Comparison of ENCODE assay signal across 29 cellular contexts in the genomic region with DNA sequence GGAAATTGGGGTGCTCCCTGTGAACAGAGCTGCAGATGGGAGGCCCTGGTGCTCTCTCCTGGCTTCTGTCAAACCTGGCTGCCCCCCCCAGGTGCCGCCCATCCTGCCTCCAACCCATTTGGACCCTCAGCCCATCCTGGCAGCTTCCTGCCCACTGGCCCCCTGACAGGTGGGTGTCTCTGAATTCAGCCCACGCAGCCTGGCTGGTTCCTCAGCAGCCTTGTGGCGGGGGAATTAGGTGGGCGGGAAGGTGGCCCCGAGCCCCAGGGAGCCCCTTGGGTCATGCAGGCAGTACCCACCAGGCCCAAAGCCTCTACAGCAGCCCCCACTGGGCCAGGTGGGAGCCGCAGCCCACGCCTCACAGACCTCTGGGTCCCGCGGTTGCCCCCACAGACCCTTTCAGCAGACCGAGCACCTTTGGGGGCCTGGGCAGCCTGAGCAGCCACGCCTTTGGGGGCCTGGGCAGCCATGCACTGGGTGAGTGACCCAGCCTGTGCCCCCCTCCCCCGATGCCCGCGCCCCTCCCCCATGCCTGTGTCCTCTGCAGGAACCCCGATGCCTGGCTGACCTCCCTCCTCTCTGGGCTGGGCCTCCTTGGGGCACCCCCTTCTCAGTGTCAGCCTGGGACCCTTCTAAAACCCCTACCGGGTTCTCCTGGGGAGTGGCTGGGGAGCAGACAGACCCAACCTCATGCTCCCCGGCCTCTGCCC. TPM values are rescaled to one million over a fixed set of nuclear protein-coding genes. Genes with fewer than 3 reads are reported as not detected.
"Had no signal": no experiment of that assay in that cellular context is flagged by ENCODE, and none has a peak within 500 bp of the region (broad histone marks: within the 10 kb centered on the region; RNA-seq: fewer than 3 reads in every experiment).

No MANE protein-coding gene starts in this region.

- H3K9me3 Mint-ChIP-seq: activated naive CD8-positive, alpha-beta T cell treated with anti-CD3 and anti-CD28 coated beads, Interleukin-2, amount 50 U/mL, for 24 hours; activated T-helper 1 cell treated with anti-CD3 and anti-CD28 coated beads, Interleukin-12 subunit alpha, Interleukin-12 subunit beta, Interleukin-2, Interleukin-4 antibody, amounts not matched to agents 30 ng/mL and 10 ng/mL and 1 ng/mL, durations not matched to agents 14 hours and 24 hours and 36 hours; natural killer cell; stimulated activated naive CD8-positive, alpha-beta T cell treated with anti-CD3 and anti-CD28 coated beads, Interleukin-15, amount 100 ng/mL, for 72 hours; T-cell; T-helper 2 cell treated with Interferon-gamma antibody and Interleukin-4, amounts not matched to agents 5 μg/mL and 100 μg/mL, for 36 hours had no signal

- H3K4me1 ChIP-seq: pancreas, psoas muscle, right atrium auricular region, tibial artery had no signal

- H3K27ac ChIP-seq: pancreas, psoas muscle, right atrium auricular region, tibial artery, WERI-Rb-1 had no signal

- ATAC-seq: activated CD8-positive, alpha-beta T cell treated with anti-CD3 and anti-CD28 coated beads, Interleukin-2, amount 10 ng/mL, durations not matched to agents 7 days and 5 days; activated naive CD8-positive, alpha-beta T cell treated with anti-CD3 and anti-CD28 coated beads, Interleukin-2, amount 50 U/mL, for 24 hours; natural killer cell; T-cell had no signal

- H3K27me3 Mint-ChIP-seq: activated naive CD8-positive, alpha-beta T cell treated with anti-CD3 and anti-CD28 coated beads, Interleukin-2, amount 50 U/mL, for 24 hours; stimulated activated naive CD8-positive, alpha-beta T cell treated with anti-CD3 and anti-CD28 coated beads, Interleukin-15, amount 100 ng/mL, for 72 hours; T-cell had no signal

- H3K9me3 ChIP-seq: pancreas, psoas muscle, right atrium auricular region, tibial artery had no signal

- H3K4me3 ChIP-seq: pancreas had no signal

- H3K27me3 ChIP-seq: pancreas, right atrium auricular region, tibial artery had no signal

- H3K27ac Mint-ChIP-seq: activated CD8-positive, alpha-beta T cell treated with anti-CD3 and anti-CD28 coated beads, Interleukin-2, amount 10 ng/mL, durations not matched to agents 7 days and 5 days; activated naive CD8-positive, alpha-beta T cell treated with anti-CD3 and anti-CD28 coated beads, Interleukin-2, amount 50 U/mL, for 24 hours; activated T-helper 1 cell treated with anti-CD3 and anti-CD28 coated beads, Interleukin-12 subunit alpha, Interleukin-12 subunit beta, Interleukin-2, Interleukin-4 antibody, amounts not matched to agents 30 ng/mL and 10 ng/mL and 1 ng/mL, durations not matched to agents 14 hours and 24 hours and 36 hours; natural killer cell; T-cell; T-helper 2 cell treated with Interferon-gamma antibody and Interleukin-4, amounts not matched to agents 5 μg/mL and 100 μg/mL, for 36 hours had no signal

- H3K4me1 Mint-ChIP-seq: activated naive CD8-positive, alpha-beta T cell treated with anti-CD3 and anti-CD28 coated beads, Interleukin-2, amount 50 U/mL, for 24 hours; natural killer cell; stimulated activated naive CD8-positive, alpha-beta T cell treated with anti-CD3 and anti-CD28 coated beads, Interleukin-15, amount 100 ng/mL, for 72 hours; T-cell had no signal

- DNase-seq: activated CD4-positive, alpha-beta T cell treated with anti-CD3 and anti-CD28 coated beads for 1 hour; activated CD4-positive, alpha-beta T cell treated with anti-CD3 and anti-CD28 coated beads, Interleukin-2, amount 50 U/mL, for 1 hour; activated CD8-positive, alpha-beta T cell treated with anti-CD3 and anti-CD28 coated beads, Interleukin-2, amount 10 ng/mL, durations not matched to agents 7 days and 5 days; activated gamma-delta T cell; activated naive CD4-positive, alpha-beta T cell treated with anti-CD3 and anti-CD28 coated beads, Interleukin-2, amount 50 U/mL, for 16 hours; activated naive CD8-positive, alpha-beta T cell treated with anti-CD3 and anti-CD28 coated beads, Interleukin-2, amount 50 U/mL, for 24 hours; cortex of kidney; foreskin fibroblast; kidney; midbrain; natural killer cell; stimulated activated CD4-positive, alpha-beta T cell treated with anti-CD3 and anti-CD28 coated beads, Interleukin-1b, Interleukin-23, amount 100 ng/mL, for 48 hours; stimulated activated naive CD8-positive, alpha-beta T cell treated with anti-CD3 and anti-CD28 coated beads, Interleukin-15, amount 100 ng/mL, for 72 hours; T-cell; WERI-Rb-1 had no signal

- H3K4me3 Mint-ChIP-seq: activated CD8-positive, alpha-beta T cell treated with anti-CD3 and anti-CD28 coated beads, Interleukin-2, amount 10 ng/mL, durations not matched to agents 7 days and 5 days; activated naive CD8-positive, alpha-beta T cell treated with anti-CD3 and anti-CD28 coated beads, Interleukin-2, amount 50 U/mL, for 24 hours; activated T-helper 1 cell treated with anti-CD3 and anti-CD28 coated beads, Interleukin-12 subunit alpha, Interleukin-12 subunit beta, Interleukin-2, Interleukin-4 antibody, amounts not matched to agents 30 ng/mL and 10 ng/mL and 1 ng/mL, durations not matched to agents 14 hours and 24 hours and 36 hours; natural killer cell; stimulated activated naive CD8-positive, alpha-beta T cell treated with anti-CD3 and anti-CD28 coated beads, Interleukin-15, amount 100 ng/mL, for 72 hours; T-cell; T-helper 2 cell treated with Interferon-gamma antibody and Interleukin-4, amounts not matched to agents 5 μg/mL and 100 μg/mL, for 36 hours had no signal

- H3K36me3 Mint-ChIP-seq: natural killer cell had no signal

RNA-seq across cellular contexts. Expression of gene LRCOL1, which starts 28.9 kb away (rescaled TPM):
- total RNA-seq: activated CD8-positive, alpha-beta T cell treated with anti-CD3 and anti-CD28 coated beads, Interleukin-2, amount 10 ng/mL, durations not matched to agents 7 days and 5 days; activated T-helper 1 cell treated with anti-CD3 and anti-CD28 coated beads, Interleukin-12 subunit alpha, Interleukin-12 subunit beta, Interleukin-2, Interleukin-4 antibody, amounts not matched to agents 30 ng/mL and 10 ng/mL and 1 ng/mL, durations not matched to agents 14 hours and 24 hours and 36 hours; cerebellum; epithelial cell of proximal tubule; glomerular endothelial cell; natural killer cell; pancreas; right atrium auricular region; T-cell; ureter had no signal
- polyA plus RNA-seq: fibroblast of lung had no signal

RNA-seq across cellular contexts. Expression of gene P2RX2, which starts 37.1 kb away (rescaled TPM):
- total RNA-seq: activated CD8-positive, alpha-beta T cell treated with anti-CD3 and anti-CD28 coated beads, Interleukin-2, amount 10 ng/mL, durations not matched to agents 7 days and 5 days; activated T-helper 1 cell treated with anti-CD3 and anti-CD28 coated beads, Interleukin-12 subunit alpha, Interleukin-12 subunit beta, Interleukin-2, Interleukin-4 antibody, amounts not matched to agents 30 ng/mL and 10 ng/mL and 1 ng/mL, durations not matched to agents 14 hours and 24 hours and 36 hours; cerebellum; epithelial cell of proximal tubule; fibroblast of lung; glomerular endothelial cell; left lobe of liver; lung microvascular endothelial cell; natural killer cell; psoas muscle; right atrium auricular region; skeletal muscle tissue; T-cell had no signal
- polyA plus RNA-seq: fibroblast of lung had no signal
